Comparison of ENCODE assay signal across 10 cellular contexts in genomic region chr19:44749994-44750393, GRCh38. TPM values are rescaled to one million over a fixed set of nuclear protein-coding genes. Genes with fewer than 3 reads are reported as not detected.
DNase-seq lines count a peak whose midpoint lies in the region; ATAC-seq and TF ChIP-seq lines count a peak whose summit lies in the region.
"Had no signal": no experiment of that assay in that cellular context is flagged by ENCODE, and none has a peak within 500 bp of the region (broad histone marks: within the 10 kb centered on the region; RNA-seq: fewer than 3 reads in every experiment).

No MANE protein-coding gene starts in this region.

- H3K4me3 ChIP-seq in GM08714 (ENCODE audit: low read length) (peak overlapping the region; percentile 89; the same call in 1 of the 2 replicates), gastroesophageal sphincter (peak overlapping the region; percentile 81 to 85), skeletal muscle tissue (ENCODE audit: low read length in 3 of 3) (peak overlapping the region; percentile 61 to 83 (median 78))

- TF ChIP-seq POLR2A in gastroesophageal sphincter (IDR thresholded peaks at IDR 0.05), result no peak

- intact Hi-C loops in activated CD4-positive, alpha-beta memory T cell treated with anti-CD3 and anti-CD28 coated beads for 36 hours (cut with micrococcal nuclease), result loop anchor here (5.0 to 10.0 kb wide), 3 partner anchors 252 to 995 kb away; partner anchors contain the start of genes BLOC1S3, RELB, SMG9 and TRAPPC6A

- no peaks in the 10 kb centered on the region for H3K27me3 ChIP-seq in gastroesophageal sphincter
- H3K27me3 ChIP-seq in skeletal muscle tissue (ENCODE audit: control insufficient read depth in 3 of 3, insufficient read depth in 3 of 3, low read length in 3 of 3), result no peaks in the 10 kb centered on the region
- H3K27me3 ChIP-seq: adrenal gland had no signal

- POLR2A ChIA-PET in activated CD4-positive, alpha-beta memory T cell treated with anti-CD3 and anti-CD28 coated beads for 36 hours (lab: Charles Lee), result interaction anchor here (1.4 kb wide), 1 partner anchor 22 kb away, joined by 3 read pairs; no protein-coding TSS in a partner anchor

- no peak for ATAC-seq in gastroesophageal sphincter
- ATAC-seq in GM18873 (IDR thresholded peaks at IDR 0.05; ENCODE audit: low FRiP score, unreplicated experiment), result no peak

- H3K4me1 Mint-ChIP-seq in activated CD4-positive, alpha-beta memory T cell treated with anti-CD3 and anti-CD28 coated beads for 36 hours (ENCODE audit: low read depth), result peaks cover 51% of the 10 kb centered on the region

- peak overlapping the region; percentile 99 for H3K27ac Mint-ChIP-seq in activated CD4-positive, alpha-beta memory T cell treated with anti-CD3 and anti-CD28 coated beads for 36 hours

- H3K36me3 ChIP-seq in gastroesophageal sphincter (peaks cover 0 to 25% of the 10 kb centered on the region in 2 donors), skeletal muscle tissue (ENCODE audit: control insufficient read depth in 3 of 3, insufficient read depth in 3 of 3, low read length in 3 of 3) (peaks cover 14 to 22% (median 17%) of the 10 kb centered on the region in 3 donors)

- TF ChIP-seq EP300 in gastroesophageal sphincter (IDR thresholded peaks at IDR 0.05), result no peak

- H3K9me3 Mint-ChIP-seq in activated CD4-positive, alpha-beta memory T cell treated with anti-CD3 and anti-CD28 coated beads for 36 hours, result no peaks in the 10 kb centered on the region

- CTCF ChIA-PET in activated CD4-positive, alpha-beta memory T cell treated with anti-CD3 and anti-CD28 coated beads for 36 hours (lab: Charles Lee), result interaction anchor here (0.6 to 1.8 kb wide), 3 partner anchors 21 to 179 kb away, joined by 3 to 8 read pairs (median 5); no protein-coding TSS in a partner anchor

- WGBS in gastroesophageal sphincter (ENCODE audit: low coverage in 1 of 2), 2 donors, result 54 to 92% methylated on average over 4 to 8 of the region's 10 CpGs

- H3K36me3 Mint-ChIP-seq in activated CD4-positive, alpha-beta memory T cell treated with anti-CD3 and anti-CD28 coated beads for 36 hours, result peaks cover 54% of the 10 kb centered on the region

- H3K27ac ChIP-seq in gastroesophageal sphincter (peak overlapping the region in 3 of 4 donors; percentile 91 to 92 (median 92)), skeletal muscle tissue (ENCODE audit: low read depth, low read length) (peak overlapping the region; percentile 93)

- no peak for TF ChIP-seq CTCF in gastroesophageal sphincter (IDR thresholded peaks at IDR 0.05)

- H3K4me1 ChIP-seq in gastroesophageal sphincter (peaks cover 0 to 89% (median 49%) of the 10 kb centered on the region in 3 donors), skeletal muscle tissue (ENCODE audit: control insufficient read depth in 3 of 3, insufficient read depth in 3 of 3, low read length in 3 of 3) (peaks cover 61 to 71% (median 64%) of the 10 kb centered on the region in 3 donors)

- H3K9me3 ChIP-seq in gastroesophageal sphincter (no peaks in the 10 kb centered on the region), skeletal muscle tissue (ENCODE audit: control insufficient read depth in 3 of 3, low read length in 3 of 3) (no peaks in the 10 kb centered on the region)
- H3K9me3 ChIP-seq: adrenal gland had no signal

- H3K27me3 Mint-ChIP-seq in activated CD4-positive, alpha-beta memory T cell treated with anti-CD3 and anti-CD28 coated beads for 36 hours, result no peaks in the 10 kb centered on the region

- peak overlapping the region; percentile 76 to 92 (median 91) for H3K9ac ChIP-seq in skeletal muscle tissue (ENCODE audit: low read depth in 1 of 3, low read length in 3 of 3)

- DNase-seq in activated CD4-positive, alpha-beta memory T cell treated with anti-CD3 and anti-CD28 coated beads for 36 hours, result no peak
- DNase-seq in iPS-NIHi11 (ENCODE audit: low spot score) (no peak), SIG-M5 treated with dmso at 0.1 percent for 504 hours (lab: John Stamatoyannopoulos, UW; ENCODE audit: unreplicated experiment) (no peak), germinal center (ENCODE audit: low spot score) (no peak)
- DNase-seq: adrenal gland, mesendoderm had no signal

- H3K4me3 Mint-ChIP-seq in activated CD4-positive, alpha-beta memory T cell treated with anti-CD3 and anti-CD28 coated beads for 36 hours, result peak overlapping the region; percentile 93

RNA-seq across cellular contexts. Expression of gene BCL3, which starts 1.5 kb away (rescaled TPM):
- 10 to 100 TPM; 75.0 to 79.6 TPM for total RNA-seq in activated CD4-positive, alpha-beta memory T cell treated with anti-CD3 and anti-CD28 coated beads for 36 hours
- total RNA-seq in gastroesophageal sphincter (10 to 100 TPM; 13.2 to 37.7 (median 16.4) TPM), skeletal muscle tissue (3.1 TPM)

RNA-seq across cellular contexts. Expression of gene CBLC, which starts 27.7 kb away (rescaled TPM):
- total RNA-seq in activated CD4-positive, alpha-beta memory T cell treated with anti-CD3 and anti-CD28 coated beads for 36 hours, result not detected
- total RNA-seq in gastroesophageal sphincter (1 to 10 TPM in 1 of 4 donors, under 1 TPM in 1, not detected in 2; 0.93 to 1.0 TPM), skeletal muscle tissue (not detected)

RNA-seq across cellular contexts. Expression of gene CEACAM16, which starts 51.0 kb away (rescaled TPM):
- not detected for total RNA-seq in activated CD4-positive, alpha-beta memory T cell treated with anti-CD3 and anti-CD28 coated beads for 36 hours
- total RNA-seq in gastroesophageal sphincter (not detected), skeletal muscle tissue (1.0 TPM)

RNA-seq across cellular contexts. Expression of gene BCAM, which starts 58.9 kb away (rescaled TPM):
- total RNA-seq in activated CD4-positive, alpha-beta memory T cell treated with anti-CD3 and anti-CD28 coated beads for 36 hours, result not detected
- total RNA-seq in gastroesophageal sphincter (10 to 100 TPM; 24.1 to 52.7 (median 36.9) TPM), skeletal muscle tissue (89.8 TPM)
